Comparison of ENCODE assay signal across 8 cellular contexts in genomic region chr1:150010388-150011115, GRCh38. TPM values are rescaled to one million over a fixed set of nuclear protein-coding genes. Genes with fewer than 3 reads are reported as not detected.
A peak's percentile ranks its signal among the peaks of the same experiment; 100 is the strongest.
DNase-seq lines count a peak whose midpoint lies in the region; ATAC-seq and TF ChIP-seq lines count a peak whose summit lies in the region.

Gene OTUD7B (minus strand): TSS chr1:150010726. CDS start chr1:149977510, 33,216 bp downstream.

- H3K9me3 Mint-ChIP-seq in GM23338: no peaks in the 10 kb centered on the region
- H3K9me3 Mint-ChIP-seq in activated naive CD4-positive, alpha-beta T cell treated with anti-CD3 and anti-CD28 coated beads, Interleukin-2, amount 10 ng/mL, durations not matched to agents 7 days and 5 days: no peaks in the 10 kb centered on the region

- peak; percentile 88 for ATAC-seq in GM23338

- H3K27me3 Mint-ChIP-seq in GM23338 (ENCODE audit: insufficient read depth, low read depth, poor library complexity): peaks cover 6% of the 10 kb centered on the region
- peaks cover 19% of the 10 kb centered on the region for H3K27me3 Mint-ChIP-seq in activated naive CD4-positive, alpha-beta T cell treated with anti-CD3 and anti-CD28 coated beads, Interleukin-2, amount 10 ng/mL, durations not matched to agents 7 days and 5 days

- H3K4me3 ChIP-seq in GM23338: peak within 1 kb of the TSS; percentile 97
- peak within 1 kb of the TSS; percentile 78 for H3K4me3 ChIP-seq in SJSA1

- peaks cover 22% of the 10 kb centered on the region for H3K4me1 ChIP-seq in GM23338 (ENCODE audit: insufficient read depth)
- H3K4me1 ChIP-seq in SJSA1 (replicated peaks): peaks cover 34% of the 10 kb centered on the region

- H3K9me3 ChIP-seq in SJSA1 (replicated peaks): no peaks in the 10 kb centered on the region

- DNase-seq in Daoy (ENCODE audit: low read depth): peak; percentile 93
- DNase-seq in GM23338 (ENCODE audit: low spot score): peak; percentile 95
- peak; percentile 87 for DNase-seq in LoVo (ENCODE audit: low spot score)
- peak; percentile 89 to 90 for DNase-seq in SJSA1 (ENCODE audit: low read depth in 1 of 2, low spot score in 2 of 2)
- peak; percentile 81 for DNase-seq in activated naive CD4-positive, alpha-beta T cell treated with anti-CD3 and anti-CD28 coated beads, Interleukin-2, amount 10 ng/mL, durations not matched to agents 7 days and 5 days
- DNase-seq in germinal center (ENCODE audit: low spot score): peak; percentile 61
- peak; percentile 26 for DNase-seq in non-pigmented ciliary epithelial cell (ENCODE audit: low read depth)

- TF ChIP-seq CTCF in GM23338 (conservative IDR thresholded peaks at IDR 0.05; ENCODE audit: low read depth in 2 of 2): no peak
- TF ChIP-seq CTCF in subcutaneous adipose tissue (IDR thresholded peaks at IDR 0.05; ENCODE audit: low read depth): no peak

- H3K4me2 ChIP-seq in GM23338: peak within 1 kb of the TSS; percentile 82

- peaks cover 26% of the 10 kb centered on the region for H4K20me1 ChIP-seq in GM23338 (replicated peaks; ENCODE audit: insufficient read depth)

- peak within 1 kb of the TSS; percentile 96 for H3K27ac Mint-ChIP-seq in GM23338
- H3K27ac Mint-ChIP-seq in activated naive CD4-positive, alpha-beta T cell treated with anti-CD3 and anti-CD28 coated beads, Interleukin-2, amount 10 ng/mL, durations not matched to agents 7 days and 5 days: peak within 1 kb of the TSS; percentile 80

- H3K4me1 Mint-ChIP-seq in GM23338: peaks cover 25% of the 10 kb centered on the region
- H3K4me1 Mint-ChIP-seq in activated naive CD4-positive, alpha-beta T cell treated with anti-CD3 and anti-CD28 coated beads, Interleukin-2, amount 10 ng/mL, durations not matched to agents 7 days and 5 days: peaks cover 25% of the 10 kb centered on the region

- CTCF ChIA-PET in activated naive CD4-positive, alpha-beta T cell treated with anti-CD3 and anti-CD28 coated beads, Interleukin-2, amount 10 ng/mL, durations not matched to agents 7 days and 5 days (lab: Charles Lee): interaction anchor here (1.1 to 1.5 kb wide), 3 partner anchors 44 to 49 kb away, joined by 3 to 4 read pairs (median 3); no protein-coding TSS in a partner anchor

- peak within 1 kb of the TSS; percentile 96 for H3K27ac ChIP-seq in GM23338 (ENCODE audit: low read depth)
- H3K27ac ChIP-seq in SJSA1: peak within 1 kb of the TSS; percentile 69

- H2AFZ ChIP-seq in GM23338: peak within 1 kb of the TSS; percentile 93

- no peaks in the 10 kb centered on the region for H3K36me3 ChIP-seq in GM23338 (ENCODE audit: insufficient read depth)
- H3K36me3 ChIP-seq in SJSA1: peaks cover 16% of the 10 kb centered on the region

- peaks cover 32% of the 10 kb centered on the region for H3K79me2 ChIP-seq in GM23338 (replicated peaks; ENCODE audit: insufficient read depth)

- H3K27me3 ChIP-seq in GM23338 (ENCODE audit: insufficient read depth): no peaks in the 10 kb centered on the region
- no peaks in the 10 kb centered on the region for H3K27me3 ChIP-seq in SJSA1 (replicated peaks)

- peaks cover 3% of the 10 kb centered on the region; the same call in 1 of the 2 replicates for H3F3A ChIP-seq in GM23338 (replicated peaks; ENCODE audit: low read depth)

- no peaks in the 10 kb centered on the region for H3K9me2 ChIP-seq in GM23338 (ENCODE audit: insufficient read depth)

- no peaks in the 10 kb centered on the region for H3K36me3 Mint-ChIP-seq in GM23338 (ENCODE audit: low read depth)
- peaks cover 4% of the 10 kb centered on the region for H3K36me3 Mint-ChIP-seq in activated naive CD4-positive, alpha-beta T cell treated with anti-CD3 and anti-CD28 coated beads, Interleukin-2, amount 10 ng/mL, durations not matched to agents 7 days and 5 days

- H3K4me3 Mint-ChIP-seq in GM23338: peak within 1 kb of the TSS; percentile 98
- H3K4me3 Mint-ChIP-seq in activated naive CD4-positive, alpha-beta T cell treated with anti-CD3 and anti-CD28 coated beads, Interleukin-2, amount 10 ng/mL, durations not matched to agents 7 days and 5 days: peak within 1 kb of the TSS; percentile 92

TF ChIP-seq in GM23338, 12 proteins besides CTCF, POLR2A, EP300 and RAD21:
- no peak for TF ChIP-seq JUNB (IDR thresholded peaks at IDR 0.05; ENCODE audit: unreplicated experiment)
- no peak for TF ChIP-seq EZH2 (IDR thresholded peaks at IDR 0.05; ENCODE audit: low read depth, unreplicated experiment)
- TF ChIP-seq STAT1 (IDR thresholded peaks at IDR 0.05; ENCODE audit: unreplicated experiment): no peak
- peak; percentile 81 for TF ChIP-seq POLR2AphosphoS5 (IDR thresholded peaks at IDR 0.05; ENCODE audit: low read depth)
- peak; percentile 61 for TF ChIP-seq CREB1 (CRISPR knock-in tag; IDR thresholded peaks at IDR 0.05; ENCODE audit: low read depth)
- TF ChIP-seq, protein P1, sequence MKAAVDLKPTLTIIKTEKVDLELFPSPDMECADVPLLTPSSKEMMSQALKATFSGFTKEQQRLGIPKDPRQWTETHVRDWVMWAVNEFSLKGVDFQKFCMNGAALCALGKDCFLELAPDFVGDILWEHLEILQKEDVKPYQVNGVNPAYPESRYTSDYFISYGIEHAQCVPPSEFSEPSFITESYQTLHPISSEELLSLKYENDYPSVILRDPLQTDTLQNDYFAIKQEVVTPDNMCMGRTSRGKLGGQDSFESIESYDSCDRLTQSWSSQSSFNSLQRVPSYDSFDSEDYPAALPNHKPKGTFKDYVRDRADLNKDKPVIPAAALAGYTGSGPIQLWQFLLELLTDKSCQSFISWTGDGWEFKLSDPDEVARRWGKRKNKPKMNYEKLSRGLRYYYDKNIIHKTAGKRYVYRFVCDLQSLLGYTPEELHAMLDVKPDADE (IDR thresholded peaks at IDR 0.05): no peak; the same call in 1 of the 2 replicates
- TF ChIP-seq NANOG (IDR thresholded peaks at IDR 0.05; ENCODE audit: borderline replicate concordance): no peak

RNA-seq across cellular contexts. Expression of gene OTUD7B, which starts in this region (rescaled TPM):
- 12.8 and 13.0 TPM in 2 replicates for total RNA-seq in Daoy (2014; rRNA removed; shearing (Covaris generic))
- 9.9 and 12.4 TPM in 2 replicates for total RNA-seq in GM23338 (2014; rRNA removed; shearing (Covaris generic))
- 3.3 and 3.7 TPM in 2 replicates for polyA plus RNA-seq in GM23338 (2016; fragmentation: Nextera tagmentation; extraction: Ambion mirVana)
- 14.2 and 27.2 TPM in 2 replicates for total RNA-seq in SJSA1 (2014; rRNA removed; shearing (Covaris generic))
- total RNA-seq in subcutaneous adipose tissue: 10 to 100 TPM; 16.0 to 41.4 (median 30.0) TPM

Comparison
In these comparisons a context has a peak if more than half of its experiments do, and no peak if none do; other contexts are left out.
1. Peak in every context shown above with its lines: DNase-seq, ATAC-seq, H3K4me3 ChIP-seq and H3K27ac ChIP-seq.
2. DNase-seq: peak in every context shown above with its lines; median percentile 95 in GM23338; 93 in Daoy; 90 in SJSA1; 87 in LoVo; 81 in activated naive CD4-positive, alpha-beta T cell treated with anti-CD3 and anti-CD28 coated beads, Interleukin-2, amount 10 ng/mL, durations not matched to agents 7 days and 5 days; 61 in germinal center; 26 in non-pigmented ciliary epithelial cell.